Comparison of ENCODE assay signal across 34 cellular contexts in genomic region chr5:26231316-26231715, GRCh38.
"Had no signal": no experiment of that assay in that cellular context is flagged by ENCODE, and none has a peak within 500 bp of the region (broad histone marks: within the 10 kb centered on the region; RNA-seq: fewer than 3 reads in every experiment).

No MANE protein-coding gene starts in this region.

- H3K9me3 ChIP-seq: adrenal gland, ascending aorta, body of pancreas had no signal

- H3K36me3 ChIP-seq: adrenal gland, ascending aorta, brain microvascular endothelial cell, breast epithelium, cardiac muscle cell had no signal

- H3K4me1 ChIP-seq: adrenal gland, ascending aorta, body of pancreas, breast epithelium had no signal

- H3K4me3 ChIP-seq: adrenal gland, ascending aorta, body of pancreas, breast epithelium, cardiac muscle cell had no signal

- H3K27ac ChIP-seq: adrenal gland, ascending aorta, body of pancreas, brain microvascular endothelial cell, breast epithelium, cardiac muscle cell had no signal

- ATAC-seq: activated naive CD4-positive, alpha-beta T cell treated with anti-CD3 and anti-CD28 coated beads, Interleukin-2, amount 50 U/mL, for 72 hours; activated naive CD8-positive, alpha-beta T cell treated with anti-CD3 and anti-CD28 coated beads, Interleukin-2, amount 50 U/mL, for 24 hours; activated T-cell treated with anti-CD3 and anti-CD28 coated beads, Interleukin-2, amount 50 U/mL, for 4 hours; activated T-cell treated with anti-CD3 and anti-CD28 coated beads, Interleukin-2, amount 50 U/mL, for 72 hours; activated T-helper 17 cell treated with anti-CD3 and anti-CD28 coated beads, Interleukin-2, amount 50 U/mL, for 72 hours; body of pancreas had no signal

- H3K27me3 ChIP-seq: adrenal gland, ascending aorta, body of pancreas, brain microvascular endothelial cell, breast epithelium, cardiac muscle cell had no signal

- DNase-seq: activated effector memory CD4-positive, alpha-beta T cell treated with anti-CD3 and anti-CD28 coated beads, Interleukin-2, amount 50 U/mL, for 16 hours; activated effector memory CD4-positive, alpha-beta T cell treated with Interleukin-2 at 50 U/mL for 16 hours; activated gamma-delta T cell; activated gamma-delta T cell treated with Interleukin-2 at 50 U/mL for 16 hours; activated naive CD4-positive, alpha-beta T cell; activated naive CD4-positive, alpha-beta T cell treated with anti-CD3 and anti-CD28 coated beads for 36 hours; activated naive CD4-positive, alpha-beta T cell treated with anti-CD3 and anti-CD28 coated beads, Interleukin-2, amount 10 ng/mL, durations not matched to agents 7 days and 5 days; activated naive CD4-positive, alpha-beta T cell treated with anti-CD3 and anti-CD28 coated beads, Interleukin-2, amount 50 U/mL, for 16 hours; activated naive CD4-positive, alpha-beta T cell treated with Interleukin-2 at 50 U/mL for 16 hours; activated naive CD8-positive, alpha-beta T cell treated with anti-CD3 and anti-CD28 coated beads for 36 hours; activated naive CD8-positive, alpha-beta T cell treated with anti-CD3 and anti-CD28 coated beads, Interleukin-2, amount 10 ng/mL, durations not matched to agents 7 days and 5 days; activated naive CD8-positive, alpha-beta T cell treated with anti-CD3 and anti-CD28 coated beads, Interleukin-2, amount 50 U/mL, for 24 hours; activated T-cell treated with anti-CD3 and anti-CD28 coated beads, Interleukin-2, amount 50 U/mL, for 1 hour; activated T-cell treated with anti-CD3 and anti-CD28 coated beads, Interleukin-2, amount 50 U/mL, for 24 hours; activated T-cell treated with anti-CD3 and anti-CD28 coated beads, Interleukin-2, amount 50 U/mL, for 4 hours; activated T-cell treated with anti-CD3 and anti-CD28 coated beads, Interleukin-2, amount 50 U/mL, for 48 hours; activated T-cell treated with anti-CD3 and anti-CD28 coated beads, Interleukin-2, amount 50 U/mL, for 72 hours; adrenal gland; amniotic stem cell; amygdala; anterior cingulate cortex; aorta; body of pancreas; brain microvascular endothelial cell; caudate nucleus; central memory CD4-positive, alpha-beta T cell; cerebellar nuclear complex had no signal

- FAIRE-seq: astrocyte, bronchial epithelial cell had no signal
